15 cellular contexts compared by ENCODE assay signal in the genomic region with DNA sequence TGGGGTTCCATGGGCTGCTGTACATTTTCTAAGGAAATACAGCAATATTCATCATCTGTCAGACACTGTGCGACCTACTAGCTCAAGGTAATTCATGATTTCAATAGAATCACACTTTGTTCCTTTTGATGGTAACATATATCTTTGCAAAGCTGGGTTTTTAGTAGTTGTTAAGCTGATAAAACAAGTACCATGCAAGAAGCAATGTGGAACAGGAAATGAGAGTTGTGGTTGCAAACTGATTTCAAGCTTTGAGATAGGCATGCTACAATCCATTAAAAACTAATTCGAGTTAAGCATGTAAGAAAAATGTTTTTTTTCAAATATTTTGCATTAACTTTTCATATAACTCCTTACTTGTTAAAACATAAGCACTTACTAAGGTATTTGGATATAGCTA. TPM values are rescaled to one million over a fixed set of nuclear protein-coding genes. Genes with fewer than 3 reads are reported as not detected.
DNase-seq lines count a peak whose midpoint lies in the region; ATAC-seq, FAIRE-seq and TF ChIP-seq lines count a peak whose summit lies in the region.
"Had no signal": no experiment of that assay in that cellular context is flagged by ENCODE, and none has a peak within 500 bp of the region (broad histone marks: within the 10 kb centered on the region; RNA-seq: fewer than 3 reads in every experiment).

No MANE protein-coding gene starts in this region.

- no peak overlapping the region for H4K91ac ChIP-seq in H9 (ENCODE audit: insufficient read length, low read depth, low read length)

- H2BK12ac ChIP-seq in H9 (ENCODE audit: insufficient read length, low read depth, low read length) = no peak overlapping the region

- H3K4me3 Mint-ChIP-seq in natural killer cell (no peak overlapping the region), H9 (no peak overlapping the region)
- no peak overlapping the region for H3K4me3 Mint-ChIP-seq in natural killer cell treated with Interleukin-12 subunit alpha and Interleukin-12 subunit beta and Interleukin-15 and Interleukin-18, amount 100 ng/mL, for 72 hours

- no peaks in the 10 kb centered on the region for H3K36me3 ChIP-seq in MM.1S (replicated peaks; ENCODE audit: insufficient read depth, low read length)
- H3K36me3 ChIP-seq: breast epithelium, lower lobe of right lung, SJCRH30 had no signal

- peaks cover 19% of the 10 kb centered on the region for H3K4me1 ChIP-seq in MM.1S (ENCODE audit: low read length)
- no peaks in the 10 kb centered on the region for H3K4me1 ChIP-seq in H9 (ENCODE audit: insufficient read depth, low read length)
- H3K4me1 ChIP-seq: breast epithelium, lower lobe of right lung had no signal

- H3K23me2 ChIP-seq in H9 (ENCODE audit: insufficient read length, low read depth, low read length, poor library complexity, severe bottlenecking) = no peaks in the 10 kb centered on the region

- H4K20me1 ChIP-seq in MM.1S (ENCODE audit: insufficient read depth, low read length) (no peaks in the 10 kb centered on the region), H9 (ENCODE audit: control insufficient read depth, insufficient read depth, insufficient read length) (no peaks in the 10 kb centered on the region)

- no peaks in the 10 kb centered on the region for H3F3A ChIP-seq in MM.1S (ENCODE audit: insufficient read depth, low read length)

- no peak overlapping the region for H3K14ac ChIP-seq in H9 (ENCODE audit: insufficient read depth, low read length)

- peak; percentile 34 to 52 (median 41) for ATAC-seq in natural killer cell
- no peak for ATAC-seq in natural killer cell treated with Interleukin-12 subunit alpha and Interleukin-12 subunit beta and Interleukin-15 and Interleukin-18, amount 100 ng/mL, for 72 hours
- ATAC-seq: lower lobe of right lung had no signal

- H3K27me3 ChIP-seq in MM.1S (replicated peaks; ENCODE audit: insufficient read depth, low read length) = no peaks in the 10 kb centered on the region
- H3K27me3 ChIP-seq in H9 (ENCODE audit: insufficient read depth, low read length) = no peaks in the 10 kb centered on the region
- H3K27me3 ChIP-seq: breast epithelium, SJCRH30 had no signal

- H3K9me3 ChIP-seq in MM.1S (replicated peaks; ENCODE audit: insufficient read depth, low read length) (no peaks in the 10 kb centered on the region), H9 (ENCODE audit: control insufficient read depth, low read depth, low read length) (no peaks in the 10 kb centered on the region)
- H3K9me3 ChIP-seq: breast epithelium, lower lobe of right lung, SJCRH30 had no signal

- H2BK15ac ChIP-seq in H9 (ENCODE audit: low read depth, low read length) = no peak overlapping the region

- TF ChIP-seq CTCF in natural killer cell (IDR thresholded peaks at IDR 0.05) = no peak
- TF ChIP-seq CTCF in MM.1S (IDR thresholded peaks at IDR 0.05; ENCODE audit: low read length) = no peak
- TF ChIP-seq CTCF in H9 (conservative IDR thresholded peaks at IDR 0.05) = no peak

- H4K8ac ChIP-seq in H9 (replicated peaks; ENCODE audit: insufficient read length, low read depth, low read length) = no peak overlapping the region

- H3K18ac ChIP-seq in H9 (ENCODE audit: insufficient read length, low read depth, low read length) = no peak overlapping the region

- FAIRE-seq in H54 (lab: Jason Lieb, UNC) = peak; percentile 36

- H3K27ac Mint-ChIP-seq in natural killer cell (no peak overlapping the region), H9 (no peak overlapping the region)
- H3K27ac Mint-ChIP-seq in natural killer cell treated with Interleukin-12 subunit alpha and Interleukin-12 subunit beta and Interleukin-15 and Interleukin-18, amount 100 ng/mL, for 72 hours = no peak overlapping the region

- H3K27me3 Mint-ChIP-seq in natural killer cell (ENCODE audit: low read depth in 2 of 2) = peaks cover 0 to 2% of the 10 kb centered on the region in 2 donors
- peaks cover 0 to 5% of the 10 kb centered on the region in 2 donors for H3K27me3 Mint-ChIP-seq in natural killer cell treated with Interleukin-12 subunit alpha and Interleukin-12 subunit beta and Interleukin-15 and Interleukin-18, amount 100 ng/mL, for 72 hours
- H3K27me3 Mint-ChIP-seq in H9 (ENCODE audit: low read depth) = peaks cover 92% of the 10 kb centered on the region

- H3K23ac ChIP-seq in H9 (ENCODE audit: insufficient read length, low read depth, low read length) = no peak overlapping the region

- intact Hi-C loops in natural killer cell (cut with micrococcal nuclease) = no loop called here

- H3K9me3 Mint-ChIP-seq in natural killer cell (no peaks in the 10 kb centered on the region), H9 (no peaks in the 10 kb centered on the region)
- H3K9me3 Mint-ChIP-seq in natural killer cell treated with Interleukin-12 subunit alpha and Interleukin-12 subunit beta and Interleukin-15 and Interleukin-18, amount 100 ng/mL, for 72 hours = no peaks in the 10 kb centered on the region

- no peak for TF ChIP-seq POLR2A in H54 (IDR thresholded peaks at IDR 0.05; ENCODE audit: low read depth, low read length)

- H3K4me2 ChIP-seq in MM.1S (ENCODE audit: low read depth, low read length) (peak overlapping the region; percentile 10; the same call in 1 of the 2 replicates), H9 (ENCODE audit: insufficient read depth, insufficient read length, low read length) (no peak overlapping the region)

- H3K4me3 ChIP-seq in MM.1S (ENCODE audit: low read length) = no peak overlapping the region
- H3K4me3 ChIP-seq: breast epithelium, lower lobe of right lung, SJCRH30 had no signal

- no peak overlapping the region for H3T11ph ChIP-seq in H9 (ENCODE audit: low read length)

- no peak overlapping the region for H4K5ac ChIP-seq in H9 (ENCODE audit: insufficient read length, low read depth, low read length)

- H2BK120ac ChIP-seq in H9 (ENCODE audit: low read depth, low read length, poor library complexity, severe bottlenecking) = no peak overlapping the region

- H2BK5ac ChIP-seq in H9 (ENCODE audit: insufficient read length, low read length) = no peak overlapping the region

- no peaks in the 10 kb centered on the region for H3K9me2 ChIP-seq in MM.1S (replicated peaks; ENCODE audit: insufficient read depth, low read length)

- H2BK20ac ChIP-seq in H9 (ENCODE audit: low read depth, low read length, poor library complexity, severe bottlenecking) = no peak overlapping the region

- no peak overlapping the region for H3K9ac ChIP-seq in MM.1S (ENCODE audit: low read length)
- H3K9ac ChIP-seq in H9 (ENCODE audit: extremely low read depth, insufficient read length, low read length) = no peak overlapping the region

- H3K4me1 Mint-ChIP-seq in natural killer cell (peaks cover 15 to 16% of the 10 kb centered on the region in 2 donors), H9 (no peaks in the 10 kb centered on the region)
- peaks cover 13 to 20% of the 10 kb centered on the region in 2 donors for H3K4me1 Mint-ChIP-seq in natural killer cell treated with Interleukin-12 subunit alpha and Interleukin-12 subunit beta and Interleukin-15 and Interleukin-18, amount 100 ng/mL, for 72 hours (ENCODE audit: low read depth in 2 of 2)

- H2AFZ ChIP-seq in MM.1S (ENCODE audit: low read length) = no peak overlapping the region
- H2AFZ ChIP-seq in H9 (ENCODE audit: low read length) = no peak overlapping the region

- H3K36me3 Mint-ChIP-seq in natural killer cell (no peaks in the 10 kb centered on the region), H9 (ENCODE audit: insufficient read depth in 1 of 3, low read depth in 3 of 3) (no peaks in the 10 kb centered on the region)
- no peaks in the 10 kb centered on the region for H3K36me3 Mint-ChIP-seq in natural killer cell treated with Interleukin-12 subunit alpha and Interleukin-12 subunit beta and Interleukin-15 and Interleukin-18, amount 100 ng/mL, for 72 hours

- H3K79me2 ChIP-seq in MM.1S (ENCODE audit: low read length) = no peaks in the 10 kb centered on the region
- no peaks in the 10 kb centered on the region for H3K79me2 ChIP-seq in H9 (ENCODE audit: insufficient read depth, low read length)

- WGBS in H9 (ENCODE audit: extremely low coverage, insufficient read length, low lambda C conversion rate) = no CpG with 5 or more reads among the region's 2 CpGs

- no peak overlapping the region for H2AK5ac ChIP-seq in H9 (ENCODE audit: insufficient read length, low read length)

- H3K4ac ChIP-seq in H9 (ENCODE audit: low read depth, low read length) = no peak overlapping the region

- H3K79me1 ChIP-seq in H9 (ENCODE audit: insufficient read depth, low read depth, low read length, poor library complexity, severe bottlenecking) = no peaks in the 10 kb centered on the region

- H3K27ac ChIP-seq in MM.1S (ENCODE audit: low read length) = no peak overlapping the region
- no peak overlapping the region for H3K27ac ChIP-seq in H9 (ENCODE audit: insufficient read length, low read depth, low read length)
- H3K27ac ChIP-seq: breast epithelium, lower lobe of right lung, SJCRH30 had no signal

- H3K56ac ChIP-seq in H9 (ENCODE audit: insufficient read length, low read depth, low read length) = no peak overlapping the region

- DNase-seq in natural killer cell (no peak), H54 (ENCODE audit: insufficient read length, low spot score) (no peak), MM.1S (peak; percentile 52), H9 (no peak), OCI-M2 (lab: John Stamatoyannopoulos, UW; ENCODE audit: unreplicated experiment) (no peak), NCI-H146 treated with DMSO at 0.1 percent for 48 hours (lab: John Stamatoyannopoulos, UW; ENCODE audit: unreplicated experiment) (no peak), DMS114 treated with DMSO at 0.1 percent for 48 hours (lab: John Stamatoyannopoulos, UW; ENCODE audit: unreplicated experiment) (no peak)
- no peak for DNase-seq in natural killer cell treated with Interleukin-12 subunit alpha and Interleukin-12 subunit beta and Interleukin-15 and Interleukin-18, amount 100 ng/mL, for 72 hours (ENCODE audit: low spot score)
- DNase-seq: activated gamma-delta T cell, lower lobe of right lung, NCI-H1105, NCI-H526, occipital lobe, SJCRH30 had no signal

RNA-seq across cellular contexts. Expression of a gene that starts 6.8 kb away (rescaled TPM):
- 10 to 100 TPM; 30.9 to 38.3 (median 33.1) TPM for total RNA-seq in natural killer cell
- total RNA-seq in natural killer cell treated with Interleukin-12 subunit alpha and Interleukin-12 subunit beta and Interleukin-15 and Interleukin-18, amount 100 ng/mL, for 72 hours = 10 to 100 TPM; 13.0 to 15.6 TPM
- total RNA-seq in H9 (2021) = 0.17 and 0.22 TPM in 2 replicates

Comparison
In these comparisons a context has a peak if more than half of its experiments do, and no peak if none do; other contexts are left out.
1. ATAC-seq: peak in natural killer cell (3 of 3); none in natural killer cell treated with Interleukin-12 subunit alpha and Interleukin-12 subunit beta and Interleukin-15 and Interleukin-18, amount 100 ng/mL, for 72 hours (0 of 2).
2. RNA of a gene that starts 6.8 kb away (total RNA-seq): 30.9 to 38.3 TPM in natural killer cell and 13.0 to 15.6 TPM in natural killer cell treated with Interleukin-12 subunit alpha and Interleukin-12 subunit beta and Interleukin-15 and Interleukin-18, amount 100 ng/mL, for 72 hours; 0.17 to 0.22 TPM in H9; every median in the first group is over 10 times any median in the second.